Comparison of ENCODE assay signal across 18 cellular contexts in genomic region chrX:46703980-46704379, GRCh38. TPM values are rescaled to one million over a fixed set of nuclear protein-coding genes. Genes with fewer than 3 reads are reported as not detected.
DNase-seq lines count a peak whose midpoint lies in the region; ATAC-seq and TF ChIP-seq lines count a peak whose summit lies in the region.
"Had no signal": no experiment of that assay in that cellular context is flagged by ENCODE, and none has a peak within 500 bp of the region (broad histone marks: within the 10 kb centered on the region; RNA-seq: fewer than 3 reads in every experiment).

No MANE protein-coding gene starts in this region.

- peaks cover 10 to 28% of the 10 kb centered on the region in 2 donors for H3K4me1 Mint-ChIP-seq in natural killer cell treated with Interleukin-12 subunit alpha and Interleukin-12 subunit beta and Interleukin-15 and Interleukin-18, amount 100 ng/mL, for 72 hours (ENCODE audit: low read depth in 2 of 2)
- H3K4me1 Mint-ChIP-seq in natural killer cell (peaks cover 6 to 8% of the 10 kb centered on the region in 2 donors), mesothelial cell of epicardium (peaks cover 5% of the 10 kb centered on the region)
- peaks cover 22% of the 10 kb centered on the region for H3K4me1 Mint-ChIP-seq in activated naive CD8-positive, alpha-beta T cell treated with anti-CD3 and anti-CD28 coated beads, Interleukin-2, amount 10 ng/mL, durations not matched to agents 7 days and 5 days
- H3K4me1 Mint-ChIP-seq in stimulated activated naive B cell treated with anti-CD40 and anti-IgM and Interleukin-4, amounts not matched to agents 10 μg/mL and 1 μg/mL and 100 μg/mL, for 72 hours, result peaks cover 20 to 70% of the 10 kb centered on the region in 2 donors

- intact Hi-C loops in natural killer cell (cut with micrococcal nuclease), result no loop called here

- H3K4me3 ChIP-seq in foreskin fibroblast (ENCODE audit: low read depth in 1 of 2, low read length in 2 of 2), result no peak overlapping the region
- H3K4me3 ChIP-seq in coronary artery, result no peak overlapping the region

- H3K27ac ChIP-seq in coronary artery, result no peak overlapping the region

- POLR2A ChIA-PET in activated naive CD8-positive, alpha-beta T cell treated with anti-CD3 and anti-CD28 coated beads, Interleukin-2, amount 10 ng/mL, durations not matched to agents 7 days and 5 days (lab: Charles Lee), result no interaction called here

- H3K36me3 Mint-ChIP-seq in natural killer cell treated with Interleukin-12 subunit alpha and Interleukin-12 subunit beta and Interleukin-15 and Interleukin-18, amount 100 ng/mL, for 72 hours, result no peaks in the 10 kb centered on the region
- H3K36me3 Mint-ChIP-seq in natural killer cell, result no peaks in the 10 kb centered on the region
- peaks cover 8% of the 10 kb centered on the region for H3K36me3 Mint-ChIP-seq in activated naive CD8-positive, alpha-beta T cell treated with anti-CD3 and anti-CD28 coated beads, Interleukin-2, amount 10 ng/mL, durations not matched to agents 7 days and 5 days
- H3K36me3 Mint-ChIP-seq in stimulated activated naive B cell treated with anti-CD40 and anti-IgM and Interleukin-4, amounts not matched to agents 10 μg/mL and 1 μg/mL and 100 μg/mL, for 72 hours, result peaks cover 17 to 31% of the 10 kb centered on the region in 2 donors
- H3K36me3 Mint-ChIP-seq in mesothelial cell of epicardium, result no peaks in the 10 kb centered on the region

- DNase-seq in natural killer cell treated with Interleukin-12 subunit alpha and Interleukin-12 subunit beta and Interleukin-15 and Interleukin-18, amount 100 ng/mL, for 72 hours (ENCODE audit: low spot score), result no peak
- DNase-seq in natural killer cell (no peak), mesothelial cell of epicardium (ENCODE audit: low spot score in 2 of 2, unreplicated experiment in 2 of 2) (no peak), foreskin fibroblast (no peak), coronary artery (ENCODE audit: low spot score) (no peak)
- DNase-seq in activated naive CD8-positive, alpha-beta T cell treated with anti-CD3 and anti-CD28 coated beads, Interleukin-2, amount 10 ng/mL, durations not matched to agents 7 days and 5 days, result no peak
- no peak for DNase-seq in stimulated activated naive B cell treated with anti-CD40 and anti-IgM and Interleukin-4, amounts not matched to agents 10 μg/mL and 1 μg/mL and 100 μg/mL, for 72 hours
- DNase-seq: activated CD4-positive, alpha-beta T cell treated with anti-CD3 and anti-CD28 coated beads, Interleukin-2, amount 50 U/mL, for 4 hours; activated naive CD4-positive, alpha-beta T cell treated with anti-CD3 and anti-CD28 coated beads for 36 hours; midbrain; MV-4-11; NCI-H2171; NK-92 treated with Interleukin-12 subunit alpha and Interleukin-12 subunit beta, amount 100 ng/mL, for 24 hours; Right ventricle myocardium superior; substantia nigra; T-helper 9 cell had no signal

- no peak for ATAC-seq in natural killer cell treated with Interleukin-12 subunit alpha and Interleukin-12 subunit beta and Interleukin-15 and Interleukin-18, amount 100 ng/mL, for 72 hours
- no peak for ATAC-seq in natural killer cell
- peak; percentile 35 for ATAC-seq in HG02763 (IDR thresholded peaks at IDR 0.05; ENCODE audit: unreplicated experiment)
- ATAC-seq in activated naive CD8-positive, alpha-beta T cell treated with anti-CD3 and anti-CD28 coated beads, Interleukin-2, amount 10 ng/mL, durations not matched to agents 7 days and 5 days (ENCODE audit: low read depth), result no peak
- peak; percentile 57 to 63 for ATAC-seq in stimulated activated naive B cell treated with anti-CD40 and anti-IgM and Interleukin-4, amounts not matched to agents 10 μg/mL and 1 μg/mL and 100 μg/mL, for 72 hours (replicated peaks)

- no peaks in the 10 kb centered on the region for H3K9me3 Mint-ChIP-seq in natural killer cell treated with Interleukin-12 subunit alpha and Interleukin-12 subunit beta and Interleukin-15 and Interleukin-18, amount 100 ng/mL, for 72 hours
- H3K9me3 Mint-ChIP-seq in natural killer cell (no peaks in the 10 kb centered on the region), mesothelial cell of epicardium (peaks cover 36% of the 10 kb centered on the region)
- peaks cover 3% of the 10 kb centered on the region for H3K9me3 Mint-ChIP-seq in activated naive CD8-positive, alpha-beta T cell treated with anti-CD3 and anti-CD28 coated beads, Interleukin-2, amount 10 ng/mL, durations not matched to agents 7 days and 5 days
- H3K9me3 Mint-ChIP-seq in stimulated activated naive B cell treated with anti-CD40 and anti-IgM and Interleukin-4, amounts not matched to agents 10 μg/mL and 1 μg/mL and 100 μg/mL, for 72 hours, result peaks cover 0 to 6% of the 10 kb centered on the region in 2 donors
- H3K9me3 Mint-ChIP-seq: activated naive CD4-positive, alpha-beta T cell treated with anti-CD3 and anti-CD28 coated beads for 36 hours; central memory CD8-positive, alpha-beta T cell had no signal

- H3K27me3 Mint-ChIP-seq in natural killer cell treated with Interleukin-12 subunit alpha and Interleukin-12 subunit beta and Interleukin-15 and Interleukin-18, amount 100 ng/mL, for 72 hours, result peaks cover 0 to 24% of the 10 kb centered on the region in 2 donors
- H3K27me3 Mint-ChIP-seq in natural killer cell (ENCODE audit: low read depth in 2 of 2) (peaks cover 0 to 18% of the 10 kb centered on the region in 2 donors), mesothelial cell of epicardium (ENCODE audit: low read depth) (no peaks in the 10 kb centered on the region)
- no peaks in the 10 kb centered on the region for H3K27me3 Mint-ChIP-seq in activated naive CD8-positive, alpha-beta T cell treated with anti-CD3 and anti-CD28 coated beads, Interleukin-2, amount 10 ng/mL, durations not matched to agents 7 days and 5 days
- peaks cover 0 to 5% of the 10 kb centered on the region in 2 donors for H3K27me3 Mint-ChIP-seq in stimulated activated naive B cell treated with anti-CD40 and anti-IgM and Interleukin-4, amounts not matched to agents 10 μg/mL and 1 μg/mL and 100 μg/mL, for 72 hours
- H3K27me3 Mint-ChIP-seq: central memory CD8-positive, alpha-beta T cell had no signal

- H3K4me3 Mint-ChIP-seq in natural killer cell treated with Interleukin-12 subunit alpha and Interleukin-12 subunit beta and Interleukin-15 and Interleukin-18, amount 100 ng/mL, for 72 hours, result peak overlapping the region; percentile 77
- no peak overlapping the region for H3K4me3 Mint-ChIP-seq in natural killer cell
- H3K4me3 Mint-ChIP-seq in activated naive CD8-positive, alpha-beta T cell treated with anti-CD3 and anti-CD28 coated beads, Interleukin-2, amount 10 ng/mL, durations not matched to agents 7 days and 5 days, result no peak overlapping the region
- peak overlapping the region in 1 of 2 donors; percentile 41 for H3K4me3 Mint-ChIP-seq in stimulated activated naive B cell treated with anti-CD40 and anti-IgM and Interleukin-4, amounts not matched to agents 10 μg/mL and 1 μg/mL and 100 μg/mL, for 72 hours
- no peak overlapping the region for H3K4me3 Mint-ChIP-seq in mesothelial cell of epicardium
- H3K4me3 Mint-ChIP-seq: activated naive CD4-positive, alpha-beta T cell treated with anti-CD3 and anti-CD28 coated beads for 36 hours; central memory CD8-positive, alpha-beta T cell had no signal

- TF ChIP-seq CTCF in natural killer cell (IDR thresholded peaks at IDR 0.05) (no peak), mesothelial cell of epicardium (IDR thresholded peaks at IDR 0.05; ENCODE audit: unreplicated experiment) (no peak), foreskin fibroblast (IDR thresholded peaks at IDR 0.05; ENCODE audit: low read depth, low read length) (no peak), coronary artery (IDR thresholded peaks at IDR 0.05) (no peak)

- H3K27ac Mint-ChIP-seq in natural killer cell treated with Interleukin-12 subunit alpha and Interleukin-12 subunit beta and Interleukin-15 and Interleukin-18, amount 100 ng/mL, for 72 hours, result peak overlapping the region in 1 of 2 donors; percentile 78
- H3K27ac Mint-ChIP-seq in natural killer cell (no peak overlapping the region), mesothelial cell of epicardium (no peak overlapping the region)
- peak overlapping the region; percentile 34 for H3K27ac Mint-ChIP-seq in activated naive CD8-positive, alpha-beta T cell treated with anti-CD3 and anti-CD28 coated beads, Interleukin-2, amount 10 ng/mL, durations not matched to agents 7 days and 5 days
- peak overlapping the region; percentile 11 for H3K27ac Mint-ChIP-seq in stimulated activated naive B cell treated with anti-CD40 and anti-IgM and Interleukin-4, amounts not matched to agents 10 μg/mL and 1 μg/mL and 100 μg/mL, for 72 hours

RNA-seq across cellular contexts. Expression of gene SLC9A7, which starts 54.9 kb away (rescaled TPM):
- total RNA-seq in natural killer cell treated with Interleukin-12 subunit alpha and Interleukin-12 subunit beta and Interleukin-15 and Interleukin-18, amount 100 ng/mL, for 72 hours, result 1 to 10 TPM; 1.6 to 3.7 TPM
- total RNA-seq in natural killer cell, result 1 to 10 TPM in 1 of 3 donors, under 1 TPM in 2; 0.39 to 1.1 (median 0.75) TPM
- 1 to 10 TPM; 2.9 to 3.9 TPM for total RNA-seq in activated naive CD8-positive, alpha-beta T cell treated with anti-CD3 and anti-CD28 coated beads, Interleukin-2, amount 10 ng/mL, durations not matched to agents 7 days and 5 days
- total RNA-seq in mesothelial cell of epicardium, result 13.6 to 14.3 TPM (median 14.1 TPM) in 3 replicates

Comparison
In these comparisons a context has a peak if more than half of its experiments do, and no peak if none do; other contexts are left out.
1. ATAC-seq: peak in HG02763 (single experiment) and stimulated activated naive B cell treated with anti-CD40 and anti-IgM and Interleukin-4, amounts not matched to agents 10 μg/mL and 1 μg/mL and 100 μg/mL, for 72 hours (2 of 2); none in natural killer cell treated with Interleukin-12 subunit alpha and Interleukin-12 subunit beta and Interleukin-15 and Interleukin-18, amount 100 ng/mL, for 72 hours (0 of 2), natural killer cell (0 of 3) and activated naive CD8-positive, alpha-beta T cell treated with anti-CD3 and anti-CD28 coated beads, Interleukin-2, amount 10 ng/mL, durations not matched to agents 7 days and 5 days (single experiment).
2. H3K27ac Mint-ChIP-seq: peak in activated naive CD8-positive, alpha-beta T cell treated with anti-CD3 and anti-CD28 coated beads, Interleukin-2, amount 10 ng/mL, durations not matched to agents 7 days and 5 days (single experiment) and stimulated activated naive B cell treated with anti-CD40 and anti-IgM and Interleukin-4, amounts not matched to agents 10 μg/mL and 1 μg/mL and 100 μg/mL, for 72 hours (single experiment); none in natural killer cell (0 of 2) and mesothelial cell of epicardium (single experiment).